ENCODE assay signal across 8 cellular contexts in genomic region chr15:92097473-92098178, GRCh38.
DNase-seq lines count a peak whose midpoint lies in the region; ATAC-seq, FAIRE-seq and TF ChIP-seq lines count a peak whose summit lies in the region.

No MANE protein-coding gene starts in this region.

- peak; percentile 61 for TF ChIP-seq CTCF in CD14-positive monocyte (IDR thresholded peaks at IDR 0.05)
- TF ChIP-seq CTCF in OCI-LY1 (IDR thresholded peaks at IDR 0.05; ENCODE audit: low read length) = peak; percentile 79
- TF ChIP-seq CTCF in gastroesophageal sphincter (IDR thresholded peaks at IDR 0.05) = peak; percentile 37 to 74 (median 58)
- peak; percentile 52 to 83 (median 64) for TF ChIP-seq CTCF in pancreas (IDR thresholded peaks at IDR 0.05)

- H3K4me3 ChIP-seq in OCI-LY1 (ENCODE audit: low read depth, low read length, poor library complexity, severe bottlenecking) = no peak overlapping the region
- H3K4me3 ChIP-seq in gastroesophageal sphincter = no peak overlapping the region
- H3K4me3 ChIP-seq in pancreas = no peak overlapping the region

- TF ChIP-seq POLR2A in gastroesophageal sphincter (IDR thresholded peaks at IDR 0.05) = no peak

- no peaks in the 10 kb centered on the region for H4K20me1 ChIP-seq in OCI-LY1 (ENCODE audit: insufficient read depth, low read length)

- no peaks in the 10 kb centered on the region for H3K9me2 ChIP-seq in OCI-LY1 (ENCODE audit: low read depth, low read length)

- H2AFZ ChIP-seq in OCI-LY1 (ENCODE audit: low read length) = no peak overlapping the region

- no peak overlapping the region for H3K27ac ChIP-seq in OCI-LY1 (ENCODE audit: low read depth, low read length, poor library complexity, severe bottlenecking)
- no peak overlapping the region for H3K27ac ChIP-seq in gastroesophageal sphincter
- H3K27ac ChIP-seq in pancreas = no peak overlapping the region

- no peak for TF ChIP-seq EP300 in gastroesophageal sphincter (IDR thresholded peaks at IDR 0.05)

- peaks cover 42% of the 10 kb centered on the region for H3K4me1 Mint-ChIP-seq in CD14-positive monocyte

- no peak overlapping the region for H3K4me2 ChIP-seq in OCI-LY1 (ENCODE audit: low read length)

- H3K27me3 ChIP-seq in OCI-LY1 (ENCODE audit: insufficient read depth, low read length) = no peaks in the 10 kb centered on the region
- no peaks in the 10 kb centered on the region for H3K27me3 ChIP-seq in gastroesophageal sphincter
- no peaks in the 10 kb centered on the region for H3K27me3 ChIP-seq in pancreas

- ATAC-seq in GM19043 (IDR thresholded peaks at IDR 0.05; ENCODE audit: low read depth, unreplicated experiment) (peak; percentile 55), HG03342 (IDR thresholded peaks at IDR 0.05; ENCODE audit: unreplicated experiment) (peak; percentile 51), gastroesophageal sphincter (peak; percentile 65), pancreas (peak; percentile 77 to 97 (median 91))

- no peaks in the 10 kb centered on the region for H3F3A ChIP-seq in OCI-LY1 (ENCODE audit: insufficient read depth, low read length)

- H3K36me3 Mint-ChIP-seq in CD14-positive monocyte = peaks cover 38 to 44% of the 10 kb centered on the region in 2 donors

- H3K36me3 ChIP-seq in OCI-LY1 (ENCODE audit: insufficient read depth, low read length) = no peaks in the 10 kb centered on the region
- peaks cover 0 to 16% of the 10 kb centered on the region in 2 donors for H3K36me3 ChIP-seq in gastroesophageal sphincter
- H3K36me3 ChIP-seq in pancreas = no peaks in the 10 kb centered on the region

- no peak overlapping the region for H3K9ac ChIP-seq in OCI-LY1 (ENCODE audit: low read length)

- intact Hi-C loops in CD14-positive monocyte (cut with micrococcal nuclease) (no loop called here), pancreas (cut with DNase I) (loop anchor here in 2 of 3 donors (10.0 kb wide), 2 partner anchors 127 to 627 kb away; no protein-coding TSS in a partner anchor)

- H3K27ac Mint-ChIP-seq in CD14-positive monocyte = peak overlapping the region in 5 of 7 donors; percentile 46 to 77 (median 61)

- no peak overlapping the region for H3K4me3 Mint-ChIP-seq in CD14-positive monocyte

- 5 to 50% methylated on average over 8 of the region's 17 CpGs for WGBS in gastroesophageal sphincter (ENCODE audit: low coverage in 1 of 2), 2 donors
- 30 to 34% methylated on average over 17 of the region's 17 CpGs for WGBS in pancreas, 2 donors

- FAIRE-seq in pancreas (lab: Jason Lieb, UNC) = no peak

- H3K79me2 ChIP-seq in OCI-LY1 (ENCODE audit: insufficient read depth, low read length) = no peaks in the 10 kb centered on the region

- H3K9me3 ChIP-seq in OCI-LY1 (ENCODE audit: low read length) (no peaks in the 10 kb centered on the region), gastroesophageal sphincter (no peaks in the 10 kb centered on the region), pancreas (no peaks in the 10 kb centered on the region)

- peaks cover 0 to 2% (median 0%) of the 10 kb centered on the region in 7 donors for H3K9me3 Mint-ChIP-seq in CD14-positive monocyte

- DNase-seq in CD14-positive monocyte (ENCODE audit: low spot score) = no peak
- peak; percentile 12 for DNase-seq in activated effector memory CD4-positive, alpha-beta T cell treated with Interleukin-2 at 50 U/mL for 16 hours
- DNase-seq in pancreas = peak in 4 of 6 donors; percentile 23 to 67 (median 52)
- no peak for DNase-seq in DMS153 treated with DMSO at 0.1 percent for 48 hours (lab: John Stamatoyannopoulos, UW; ENCODE audit: unreplicated experiment)

- H3K27me3 Mint-ChIP-seq in CD14-positive monocyte (ENCODE audit: low read depth in 3 of 3) = peaks cover 0 to 2% (median 0%) of the 10 kb centered on the region in 3 donors

- H3K4me1 ChIP-seq in OCI-LY1 (ENCODE audit: insufficient read depth, low read length, severe bottlenecking) (peaks cover 5% of the 10 kb centered on the region), gastroesophageal sphincter (peaks cover 0 to 11% (median 0%) of the 10 kb centered on the region in 3 donors), pancreas (no peaks in the 10 kb centered on the region)

Comparison
In these comparisons a context has a peak if more than half of its experiments do, and no peak if none do; other contexts are left out.
1. DNase-seq: peak in activated effector memory CD4-positive, alpha-beta T cell treated with Interleukin-2 at 50 U/mL for 16 hours (single experiment) and pancreas (4 of 6); none in CD14-positive monocyte (single experiment) and DMS153 treated with DMSO at 0.1 percent for 48 hours (single experiment).
2. intact Hi-C loops: an anchor here in pancreas (10.0 kb wide); none called in CD14-positive monocyte.
3. Peak in every context shown above with its lines, with median percentiles within 50 percentile points of each other: CTCF ChIP-seq and ATAC-seq.